Comparison of ENCODE assay signal across 8 cellular contexts in the genomic region with DNA sequence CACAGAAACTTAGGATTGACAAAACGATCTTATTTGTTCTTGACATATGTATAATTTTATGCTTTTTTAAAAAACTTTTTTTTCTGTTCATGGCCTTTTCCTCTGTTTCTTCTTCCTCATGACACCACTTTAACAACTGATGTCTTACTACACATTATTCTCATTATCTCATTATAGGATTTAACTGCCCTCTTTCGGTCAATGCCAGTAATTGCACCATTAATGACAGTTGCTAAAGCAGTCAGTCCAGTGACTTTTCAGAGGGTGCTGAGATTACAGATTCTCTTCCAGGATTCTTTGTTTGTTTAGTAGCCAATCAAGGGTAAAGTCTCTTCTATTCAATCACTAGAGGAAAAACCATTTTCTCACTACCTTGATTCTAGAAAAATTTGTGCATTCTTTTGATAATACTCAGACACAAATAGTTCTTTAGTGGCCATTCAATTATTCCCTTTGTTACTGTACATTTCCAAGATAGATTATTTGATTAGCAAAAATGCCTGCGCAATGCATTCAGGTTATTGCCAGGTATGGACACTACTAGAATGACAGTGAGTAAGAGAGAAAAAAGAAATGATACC. TPM values are rescaled to one million over a fixed set of nuclear protein-coding genes. Genes with fewer than 3 reads are reported as not detected.
DNase-seq lines count a peak whose midpoint lies in the region; ATAC-seq and TF ChIP-seq lines count a peak whose summit lies in the region.

No MANE protein-coding gene starts in this region.

- no peaks in the 10 kb centered on the region for H3K4me1 ChIP-seq in stomach

- 5 to 10% (median 10%) methylated on average over 3 of the region's 3 CpGs for WGBS in stomach, 5 donors

- H3K4me3 ChIP-seq in stomach = no peak overlapping the region

- no peaks in the 10 kb centered on the region for H3K27me3 ChIP-seq in stomach

- H3K9me3 Mint-ChIP-seq in brain = peaks cover 0 to 2% (median 0%) of the 10 kb centered on the region in 5 experiments

- H3K4me3 Mint-ChIP-seq in brain = no peak overlapping the region

- H3K9me3 ChIP-seq in stomach = no peaks in the 10 kb centered on the region

- intact Hi-C loops in stomach (cut with DNase I; ENCODE audit: low total_unique reads) = no loop called here

- no peak for TF ChIP-seq POLR2A in stomach (IDR thresholded peaks at IDR 0.05)

- no peaks in the 10 kb centered on the region for H3K27me3 Mint-ChIP-seq in brain

- no peak overlapping the region for H3K27ac Mint-ChIP-seq in brain

- DNase-seq in D341Med (ENCODE audit: low spot score) (peak; percentile 65), H4 (ENCODE audit: low spot score) (peak; percentile 68), NCI-H345 treated with DMSO at 0.1 percent for 48 hours (lab: John Stamatoyannopoulos, UW; ENCODE audit: unreplicated experiment) (peak; percentile 27), iris pigment epithelial cell (ENCODE audit: low read depth) (peak; percentile 29), stomach (no peak)

- peaks cover 4% of the 10 kb centered on the region for H3K4me1 Mint-ChIP-seq in brain

- H3K36me3 ChIP-seq in stomach = no peaks in the 10 kb centered on the region

- ATAC-seq in HG02678 (IDR thresholded peaks at IDR 0.05; ENCODE audit: unreplicated experiment) (no peak), HG03439 (IDR thresholded peaks at IDR 0.05; ENCODE audit: unreplicated experiment) (no peak)

- TF ChIP-seq EP300 in stomach (IDR thresholded peaks at IDR 0.05) = no peak

- no peaks in the 10 kb centered on the region for H3K36me3 Mint-ChIP-seq in brain

- H3K27ac ChIP-seq in stomach = no peak overlapping the region

- TF ChIP-seq CTCF in brain (conservative IDR thresholded peaks at IDR 0.05) (peak; percentile 75 to 77), stomach (IDR thresholded peaks at IDR 0.05) (peak in 5 of 7 experiments; percentile 51 to 70 (median 66))

RNA-seq across cellular contexts. Expression of a gene that starts 50.1 kb away (rescaled TPM):
- total RNA-seq in H4 (2014; rRNA removed; shearing (Covaris generic)) = 0.14 and 0.66 TPM in 2 replicates
- polyA plus RNA-seq in brain (ENCODE audit: insufficient read depth, low read depth, low replicate concordance) (4.1 TPM), stomach (1 to 10 TPM in 2 of 3 donors, under 1 TPM in 1; 0.40 to 1.7 (median 1.6) TPM)
- 1 to 10 TPM in 2 of 5 donors, under 1 TPM in 1, not detected in 2; 0.43 to 2.9 (median 1.3) TPM for total RNA-seq in stomach
